Comparison of ENCODE assay signal across 23 cellular contexts in the genomic region with DNA sequence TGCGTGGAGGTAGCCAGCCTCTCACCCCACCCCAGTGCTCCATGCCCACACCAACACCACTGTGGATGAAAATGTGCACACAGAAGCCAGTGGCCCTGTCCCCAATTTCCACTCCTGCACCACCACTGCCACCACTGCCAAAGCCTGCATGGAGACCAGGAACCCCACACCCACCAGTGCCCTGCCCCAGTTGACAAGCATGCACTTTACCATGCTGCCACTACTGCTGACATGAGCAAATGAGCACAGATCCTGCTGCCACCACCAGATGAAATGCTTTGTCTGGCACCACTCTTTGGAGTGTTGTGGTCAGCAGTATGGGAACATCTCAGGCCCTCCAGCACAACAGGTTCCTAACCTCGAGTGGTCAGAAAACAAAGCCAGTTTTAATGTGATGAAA.
DNase-seq lines count a peak whose midpoint lies in the region; ATAC-seq and TF ChIP-seq lines count a peak whose summit lies in the region.
"Had no signal": no experiment of that assay in that cellular context is flagged by ENCODE, and none has a peak within 500 bp of the region (broad histone marks: within the 10 kb centered on the region; RNA-seq: fewer than 3 reads in every experiment).

No MANE protein-coding gene starts in this region.

- H4K20me1 ChIP-seq in OCI-LY7 (ENCODE audit: insufficient read depth, low read length) = no peaks in the 10 kb centered on the region
- H4K20me1 ChIP-seq: BLaER1 had no signal

- no peaks in the 10 kb centered on the region for H3K36me3 ChIP-seq in right atrium auricular region
- no peaks in the 10 kb centered on the region for H3K36me3 ChIP-seq in OCI-LY7 (ENCODE audit: insufficient read depth, low read length)
- H3K36me3 ChIP-seq: BLaER1, MG63, SJCRH30 had no signal

- peak overlapping the region; percentile 53 for H3K4me2 ChIP-seq in OCI-LY7 (ENCODE audit: low read length)
- H3K4me2 ChIP-seq: BLaER1, GM23338 had no signal

- H3K4me1 ChIP-seq in right atrium auricular region (no peaks in the 10 kb centered on the region), OCI-LY7 (ENCODE audit: insufficient read depth, low read length, poor library complexity, severe bottlenecking) (peaks cover 26% of the 10 kb centered on the region)
- H3K4me1 ChIP-seq: BLaER1 had no signal

- CTCF ChIA-PET in OCI-LY7 (lab: Charles Lee; ENCODE audit: unreplicated experiment) = no interaction called here
- CTCF ChIA-PET in activated CD4-positive, alpha-beta T cell treated with anti-CD3 and anti-CD28 coated beads for 36 hours (lab: Charles Lee) = no interaction called here

- H3K36me3 Mint-ChIP-seq in activated CD4-positive, alpha-beta T cell treated with anti-CD3 and anti-CD28 coated beads for 36 hours (ENCODE audit: low read depth) = no peaks in the 10 kb centered on the region
- H3K36me3 Mint-ChIP-seq: CD4-positive, CD25-positive, alpha-beta regulatory T cell had no signal

- H3K9me3 ChIP-seq in right atrium auricular region = no peaks in the 10 kb centered on the region
- no peaks in the 10 kb centered on the region for H3K9me3 ChIP-seq in OCI-LY7 (ENCODE audit: low read length)
- H3K9me3 ChIP-seq: BLaER1, MG63, SJCRH30 had no signal

- no peak overlapping the region for H3K27ac ChIP-seq in right atrium auricular region
- H3K27ac ChIP-seq in OCI-LY7 (ENCODE audit: low read depth, low read length, poor library complexity, severe bottlenecking) = peak overlapping the region; percentile 28
- H3K27ac ChIP-seq: BLaER1, SJCRH30 had no signal

- H3K79me2 ChIP-seq in OCI-LY7 (ENCODE audit: insufficient read depth, low read depth, low read length) = no peaks in the 10 kb centered on the region

- H3K27ac Mint-ChIP-seq in activated CD4-positive, alpha-beta T cell treated with anti-CD3 and anti-CD28 coated beads for 36 hours = no peak overlapping the region
- H3K27ac Mint-ChIP-seq: CD4-positive, CD25-positive, alpha-beta regulatory T cell; GM23338 had no signal

- H3K4me1 Mint-ChIP-seq in activated CD4-positive, alpha-beta T cell treated with anti-CD3 and anti-CD28 coated beads for 36 hours = no peaks in the 10 kb centered on the region
- H3K4me1 Mint-ChIP-seq: CD4-positive, CD25-positive, alpha-beta regulatory T cell had no signal

- no peak overlapping the region for H3K4me3 Mint-ChIP-seq in activated CD4-positive, alpha-beta T cell treated with anti-CD3 and anti-CD28 coated beads for 36 hours
- H3K4me3 Mint-ChIP-seq: CD4-positive, CD25-positive, alpha-beta regulatory T cell; GM23338; H9 had no signal

- no peaks in the 10 kb centered on the region for H3K9me3 Mint-ChIP-seq in activated CD4-positive, alpha-beta T cell treated with anti-CD3 and anti-CD28 coated beads for 36 hours (ENCODE audit: low read depth)
- H3K9me3 Mint-ChIP-seq: GM23338, H9 had no signal

- BruUV-seq in OCI-LY7 (replicated peaks; lab: Mats Ljungman, UMichigan) = no TSS peak

- no peaks in the 10 kb centered on the region for H3K9me2 ChIP-seq in OCI-LY7 (ENCODE audit: insufficient read depth, low read length)

- H3K27me3 ChIP-seq in right atrium auricular region = no peaks in the 10 kb centered on the region
- H3K27me3 ChIP-seq: BLaER1, MG63, SJCRH30 had no signal

- POLR2A ChIA-PET in OCI-LY7 (lab: Charles Lee) = interaction anchor here (0.7 to 1.4 kb wide), 4 partner anchors 14 to 1033 kb away, joined by 3 to 4 read pairs (median 3); no protein-coding TSS in a partner anchor
- POLR2A ChIA-PET in activated CD4-positive, alpha-beta T cell treated with anti-CD3 and anti-CD28 coated beads for 36 hours (lab: Charles Lee) = no interaction called here

- no peaks in the 10 kb centered on the region for H3K27me3 Mint-ChIP-seq in activated CD4-positive, alpha-beta T cell treated with anti-CD3 and anti-CD28 coated beads for 36 hours
- H3K27me3 Mint-ChIP-seq: CD4-positive, CD25-positive, alpha-beta regulatory T cell had no signal

- no peak overlapping the region for H3K4me3 ChIP-seq in right atrium auricular region
- peak overlapping the region; percentile 32 for H3K4me3 ChIP-seq in OCI-LY7 (ENCODE audit: low read depth, low read length, poor library complexity, severe bottlenecking)
- H3K4me3 ChIP-seq: BLaER1, GM12878, GM23338, MG63, SJCRH30 had no signal

- no peak for ATAC-seq in Right ventricle myocardium superior (ENCODE audit: poor library complexity)
- no peak for ATAC-seq in HG02938 (IDR thresholded peaks at IDR 0.05; ENCODE audit: unreplicated experiment)
- no peak for ATAC-seq in activated CD4-positive, alpha-beta T cell treated with anti-CD3 and anti-CD28 coated beads for 36 hours
- ATAC-seq: GM12878, GM23338, SK-N-SH treated with all-trans-retinoic acid at 6 μM for 48 hours had no signal

- intact Hi-C loops in Right ventricle myocardium superior (cut with DNase I) = no loop called here
- intact Hi-C loops in OCI-LY7 (cut with micrococcal nuclease; ENCODE audit: unreplicated experiment) = loop anchor here (5.0 kb wide), 1 partner anchor 104 kb away; a partner anchor contains a TSS
- intact Hi-C loops in activated CD4-positive, alpha-beta T cell treated with anti-CD3 and anti-CD28 coated beads for 36 hours (cut with DNase I, micrococcal nuclease) = no loop called here

- DNase-seq in Right ventricle myocardium superior (peak; percentile 26), right atrium auricular region (ENCODE audit: low spot score) (no peak), OCI-LY7 (ENCODE audit: low spot score) (peak; percentile 26), islet precursor cell (peak; percentile 53), HK-2 (ENCODE audit: unreplicated experiment) (no peak)
- DNase-seq in activated CD4-positive, alpha-beta T cell treated with anti-CD3 and anti-CD28 coated beads for 36 hours = no peak
- DNase-seq: CD4-positive, CD25-positive, alpha-beta regulatory T cell; H9; KBM-7; MG63; NCI-H1105 treated with DMSO at 0.1 percent for 48 hours; NCI-H146; NCI-H1930; NCI-H446; NCI-H524 treated with DMSO at 0.1 percent for 48 hours; NCI-H774; OCI-M1; SJCRH30 had no signal

- H2AFZ ChIP-seq in OCI-LY7 (ENCODE audit: low read length) = peak overlapping the region; percentile 96
- H2AFZ ChIP-seq: GM23338 had no signal

- TF ChIP-seq CTCF in right atrium auricular region (IDR thresholded peaks at IDR 0.05) = no peak
- no peak for TF ChIP-seq CTCF in OCI-LY7 (conservative IDR thresholded peaks at IDR 0.05; ENCODE audit: low read length)

Comparison
In these comparisons a context has a peak if more than half of its experiments do, and no peak if none do; other contexts are left out.
1. DNase-seq: peak in Right ventricle myocardium superior (single experiment), OCI-LY7 (single experiment) and islet precursor cell (single experiment); none in right atrium auricular region (single experiment), HK-2 (single experiment) and activated CD4-positive, alpha-beta T cell treated with anti-CD3 and anti-CD28 coated beads for 36 hours (single experiment).